ENCODE assay signal across 17 cellular contexts in the genomic region with DNA sequence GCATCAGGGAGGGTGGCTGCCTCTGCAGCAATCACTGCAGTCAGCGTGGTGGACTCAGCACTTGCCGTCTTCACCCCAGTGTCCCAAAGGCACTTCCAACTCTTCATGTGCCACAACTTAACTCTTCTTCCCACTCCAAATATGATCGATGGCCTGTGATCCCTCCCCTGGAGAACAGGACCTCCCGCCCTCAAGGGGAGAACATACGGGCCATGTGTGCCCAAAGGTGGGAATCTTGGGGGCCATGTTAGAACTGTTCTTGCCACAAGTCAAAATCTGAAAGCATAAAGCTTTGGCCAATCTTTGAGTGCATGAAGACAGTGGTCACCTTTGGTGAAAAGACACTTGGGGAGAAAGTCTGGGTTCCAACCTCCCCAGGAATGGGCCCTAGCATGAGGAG.
DNase-seq lines count a peak whose midpoint lies in the region; ATAC-seq and TF ChIP-seq lines count a peak whose summit lies in the region.
"Had no signal": no experiment of that assay in that cellular context is flagged by ENCODE, and none has a peak within 500 bp of the region (broad histone marks: within the 10 kb centered on the region; RNA-seq: fewer than 3 reads in every experiment).

No MANE protein-coding gene starts in this region.

- no peak overlapping the region for H3K4me3 Mint-ChIP-seq in activated CD8-positive, alpha-beta memory T cell treated with anti-CD3 and anti-CD28 coated beads, Interleukin-2, amount 10 ng/mL, durations not matched to agents 7 days and 5 days
- H3K4me3 Mint-ChIP-seq: CD14-positive monocyte; CD4-positive, alpha-beta memory T cell had no signal

- no peaks in the 10 kb centered on the region for H3K9me3 Mint-ChIP-seq in activated CD8-positive, alpha-beta memory T cell treated with anti-CD3 and anti-CD28 coated beads, Interleukin-2, amount 10 ng/mL, durations not matched to agents 7 days and 5 days (ENCODE audit: low read depth)
- H3K9me3 Mint-ChIP-seq: CD4-positive, alpha-beta memory T cell had no signal

- no peak for ATAC-seq in activated CD8-positive, alpha-beta memory T cell treated with anti-CD3 and anti-CD28 coated beads, Interleukin-2, amount 10 ng/mL, durations not matched to agents 7 days and 5 days
- ATAC-seq: A549, HepG2 had no signal

- H3K36me3 ChIP-seq in subcutaneous abdominal adipose tissue (ENCODE audit: control insufficient read depth in 5 of 5, insufficient read depth in 5 of 5, low read length in 5 of 5) (no peaks in the 10 kb centered on the region), esophagus squamous epithelium (no peaks in the 10 kb centered on the region)
- H3K36me3 ChIP-seq: BLaER1, HAP-1 had no signal

- no peak overlapping the region for H3K9ac ChIP-seq in subcutaneous abdominal adipose tissue (ENCODE audit: low read length in 5 of 5)
- H3K9ac ChIP-seq: BLaER1 had no signal

- H3K4me3 ChIP-seq in subcutaneous abdominal adipose tissue (ENCODE audit: low read depth in 1 of 5, low read length in 5 of 5) (no peak overlapping the region), esophagus squamous epithelium (no peak overlapping the region)
- H3K4me3 ChIP-seq: A549, BLaER1, HAP-1 had no signal

- CTCF ChIA-PET in activated CD8-positive, alpha-beta memory T cell treated with anti-CD3 and anti-CD28 coated beads, Interleukin-2, amount 10 ng/mL, durations not matched to agents 7 days and 5 days (lab: Charles Lee): no interaction called here

- H3K9me3 ChIP-seq in subcutaneous abdominal adipose tissue (ENCODE audit: control insufficient read depth in 5 of 5, low read length in 5 of 5) (no peaks in the 10 kb centered on the region), esophagus squamous epithelium (no peaks in the 10 kb centered on the region)
- H3K9me3 ChIP-seq: A549, BLaER1, HAP-1 had no signal

- DNase-seq in activated CD8-positive, alpha-beta memory T cell treated with anti-CD3 and anti-CD28 coated beads, Interleukin-2, amount 10 ng/mL, durations not matched to agents 7 days and 5 days: peak; percentile 25
- no peak for DNase-seq in activated CD8-positive, alpha-beta memory T cell treated with anti-CD3 and anti-CD28 coated beads, Interleukin-2, amount 50 U/mL, for 48 hours
- peak; percentile 28 for DNase-seq in islet precursor cell
- no peak for DNase-seq in esophagus squamous epithelium (lab: John Stamatoyannopoulos, UW)
- DNase-seq in substantia nigra (lab: John Stamatoyannopoulos, UW): no peak
- no peak for DNase-seq in GM19238 (ENCODE audit: insufficient read length, low spot score)
- DNase-seq: CD4-positive, alpha-beta memory T cell; DMS153; DMS79; GDM1 had no signal

- WGBS in esophagus squamous epithelium, 2 donors: 83 to 87% methylated on average over 1 to 3 of the region's 5 CpGs

- H3K27me3 Mint-ChIP-seq in activated CD8-positive, alpha-beta memory T cell treated with anti-CD3 and anti-CD28 coated beads, Interleukin-2, amount 10 ng/mL, durations not matched to agents 7 days and 5 days: no peaks in the 10 kb centered on the region
- H3K27me3 Mint-ChIP-seq: CD4-positive, alpha-beta memory T cell had no signal

- no peak for TF ChIP-seq POLR2A in esophagus squamous epithelium (IDR thresholded peaks at IDR 0.05)

- no peak overlapping the region for H3K27ac Mint-ChIP-seq in activated CD8-positive, alpha-beta memory T cell treated with anti-CD3 and anti-CD28 coated beads, Interleukin-2, amount 10 ng/mL, durations not matched to agents 7 days and 5 days
- H3K27ac Mint-ChIP-seq: CD14-positive monocyte; CD4-positive, alpha-beta memory T cell had no signal

- H3K4me1 ChIP-seq in subcutaneous abdominal adipose tissue (ENCODE audit: control insufficient read depth in 5 of 5, insufficient read depth in 5 of 5, low read length in 5 of 5): peaks cover 12 to 51% (median 40%) of the 10 kb centered on the region in 5 donors
- H3K4me1 ChIP-seq in esophagus squamous epithelium: peaks cover 0 to 24% (median 1%) of the 10 kb centered on the region in 3 donors
- H3K4me1 ChIP-seq: A549, BLaER1, HAP-1 had no signal

- intact Hi-C loops in esophagus squamous epithelium (cut with DNase I): no loop called here

- H3K27ac ChIP-seq in subcutaneous abdominal adipose tissue (ENCODE audit: low read depth, low read length): peak overlapping the region; percentile 76
- H3K27ac ChIP-seq in esophagus squamous epithelium: no peak overlapping the region
- H3K27ac ChIP-seq in substantia nigra (ENCODE audit: low read depth, low read length, poor library complexity, severe bottlenecking): no peak overlapping the region
- H3K27ac ChIP-seq: 22Rv1, A549, BLaER1 had no signal

- peaks cover 12% of the 10 kb centered on the region for H3K4me1 Mint-ChIP-seq in activated CD8-positive, alpha-beta memory T cell treated with anti-CD3 and anti-CD28 coated beads, Interleukin-2, amount 10 ng/mL, durations not matched to agents 7 days and 5 days

- peaks cover 1% of the 10 kb centered on the region for H3K36me3 Mint-ChIP-seq in activated CD8-positive, alpha-beta memory T cell treated with anti-CD3 and anti-CD28 coated beads, Interleukin-2, amount 10 ng/mL, durations not matched to agents 7 days and 5 days
- H3K36me3 Mint-ChIP-seq: CD14-positive monocyte; CD4-positive, alpha-beta memory T cell had no signal

- no peak for TF ChIP-seq CTCF in esophagus squamous epithelium (IDR thresholded peaks at IDR 0.05)

- no peaks in the 10 kb centered on the region for H3K27me3 ChIP-seq in subcutaneous abdominal adipose tissue (ENCODE audit: control insufficient read depth in 5 of 5, insufficient read depth in 4 of 5, low read length in 5 of 5)
- no peaks in the 10 kb centered on the region for H3K27me3 ChIP-seq in esophagus squamous epithelium
- H3K27me3 ChIP-seq: BLaER1 had no signal

Comparison
In these comparisons a context has a peak if more than half of its experiments do, and no peak if none do; other contexts are left out.
1. DNase-seq: peak in activated CD8-positive, alpha-beta memory T cell treated with anti-CD3 and anti-CD28 coated beads, Interleukin-2, amount 10 ng/mL, durations not matched to agents 7 days and 5 days (single experiment) and islet precursor cell (single experiment); none in activated CD8-positive, alpha-beta memory T cell treated with anti-CD3 and anti-CD28 coated beads, Interleukin-2, amount 50 U/mL, for 48 hours (single experiment), esophagus squamous epithelium (single experiment), substantia nigra (0 of 49) and GM19238 (single experiment).